Comparison of ENCODE assay signal across 1 cellular context in genomic region chr6:2952557-2953095, GRCh38.
TF ChIP-seq lines count a peak whose summit lies in the region.

No MANE protein-coding gene starts in this region.

TF ChIP-seq in HepG2, 621 proteins besides CTCF, POLR2A, EP300 and RAD21 (continued from another document and continues in another):
- TF ChIP-seq FOXP4 (CRISPR knock-in tag; IDR thresholded peaks at IDR 0.05) (peak; percentile 66; the same call in 1 of the 2 replicates), MEF2D (CRISPR knock-in tag; IDR thresholded peaks at IDR 0.05) (0 out of 2 replicates have a peak, but pooled peaks have one; percentile 68), NR2F6 (IDR thresholded peaks at IDR 0.05) (no peak), NR2F6 (CRISPR knock-in tag; IDR thresholded peaks at IDR 0.05) (0 out of 2 replicates have a peak, but pooled peaks have one; percentile 47), MZF1 (CRISPR knock-in tag; IDR thresholded peaks at IDR 0.05; ENCODE audit: borderline replicate concordance) (no peak), HMGXB4 (CRISPR knock-in tag; IDR thresholded peaks at IDR 0.05; ENCODE audit: borderline replicate concordance in 1 of 2, low read depth in 1 of 2) (peak; percentile 97 to 98), ZNF605 (CRISPR knock-in tag; IDR thresholded peaks at IDR 0.05) (peak; percentile 62; the same call in 1 of the 2 replicates), ZNF225 (CRISPR knock-in tag; IDR thresholded peaks at IDR 0.05) (no peak), ZNF235 (CRISPR knock-in tag; IDR thresholded peaks at IDR 0.05; ENCODE audit: borderline replicate concordance) (peak; percentile 72; the same call in 1 of the 2 replicates), MXI1 (IDR thresholded peaks at IDR 0.05; ENCODE audit: borderline replicate concordance, low read depth, low read length) (peak; percentile 17; the same call in 1 of the 3 replicates), SAP130 (CRISPR knock-in tag; IDR thresholded peaks at IDR 0.05; ENCODE audit: low read depth) (peak; percentile 66), ZBTB44 (CRISPR knock-in tag; IDR thresholded peaks at IDR 0.05) (0 out of 2 replicates have a peak, but pooled peaks have one; percentile 47), ZBTB34 (CRISPR knock-in tag; IDR thresholded peaks at IDR 0.05) (no peak), DPF2 (CRISPR knock-in tag; IDR thresholded peaks at IDR 0.05; ENCODE audit: borderline replicate concordance, low read depth) (no peak), DMAP1 (CRISPR knock-in tag; IDR thresholded peaks at IDR 0.05) (peak; percentile 57; the same call in 1 of the 2 replicates), KDM3A (CRISPR knock-in tag; IDR thresholded peaks at IDR 0.05; ENCODE audit: low read depth) (no peak), MNT (IDR thresholded peaks at IDR 0.05) (no peak), ZNF720 (CRISPR knock-in tag; IDR thresholded peaks at IDR 0.05) (no peak), EED (CRISPR knock-in tag; IDR thresholded peaks at IDR 0.05) (no peak), ZNF574 (CRISPR knock-in tag; IDR thresholded peaks at IDR 0.05) (peak; percentile 78), ZNF12 (CRISPR knock-in tag; IDR thresholded peaks at IDR 0.05) (0 out of 2 replicates have a peak, but pooled peaks have one; percentile 25), MAF1 (CRISPR knock-in tag; IDR thresholded peaks at IDR 0.05; ENCODE audit: borderline replicate concordance) (0 out of 2 replicates have a peak, but pooled peaks have one; percentile 33), ZUFSP (CRISPR knock-in tag; IDR thresholded peaks at IDR 0.05; ENCODE audit: borderline replicate concordance) (no peak), AGO1 (IDR thresholded peaks at IDR 0.05; ENCODE audit: low read depth, low read length, poor library complexity, severe bottlenecking) (peak; percentile 39), RBFOX2 (IDR thresholded peaks at IDR 0.05; ENCODE audit: low read depth, low read length) (no peak), ZNF580 (CRISPR knock-in tag; IDR thresholded peaks at IDR 0.05; ENCODE audit: borderline replicate concordance, low read depth) (peak; percentile 63; the same call in 1 of the 2 replicates), ZFP36L1 (CRISPR knock-in tag; IDR thresholded peaks at IDR 0.05) (no peak), NFIC (IDR thresholded peaks at IDR 0.05; ENCODE audit: low read length) (no peak), SIX4 (CRISPR knock-in tag; IDR thresholded peaks at IDR 0.05) (no peak), BCL3 (CRISPR knock-in tag; IDR thresholded peaks at IDR 0.05) (no peak), ZNF136 (CRISPR knock-in tag; IDR thresholded peaks at IDR 0.05; ENCODE audit: low read depth) (peak; percentile 95), MATR3 (CRISPR knock-in tag; IDR thresholded peaks at IDR 0.05) (no peak), ZNF446 (CRISPR knock-in tag; IDR thresholded peaks at IDR 0.05) (no peak), TEF (CRISPR knock-in tag; IDR thresholded peaks at IDR 0.05) (no peak), JARID2 (CRISPR knock-in tag; IDR thresholded peaks at IDR 0.05; ENCODE audit: insufficient replicate concordance) (peak; percentile 72), CBX5 (CRISPR knock-in tag; IDR thresholded peaks at IDR 0.05; ENCODE audit: borderline replicate concordance) (peak; percentile 63; the same call in 1 of the 2 replicates), KLF11 (CRISPR knock-in tag; IDR thresholded peaks at IDR 0.05) (no peak), NCOA2 (CRISPR knock-in tag; IDR thresholded peaks at IDR 0.05) (no peak; the same call in 1 of the 2 replicates), U2AF2 (IDR thresholded peaks at IDR 0.05; ENCODE audit: low read depth, low read length) (no peak), ZHX1 (CRISPR knock-in tag; IDR thresholded peaks at IDR 0.05; ENCODE audit: low read depth) (no peak), MIER2 (CRISPR knock-in tag; IDR thresholded peaks at IDR 0.05) (peak; percentile 21; the same call in 1 of the 2 replicates)
